9 cellular contexts compared by ENCODE assay signal in genomic region chr14:103630364-103631108, GRCh38. TPM values are rescaled to one million over a fixed set of nuclear protein-coding genes. Genes with fewer than 3 reads are reported as not detected.
DNase-seq lines count a peak whose midpoint lies in the region; ATAC-seq and TF ChIP-seq lines count a peak whose summit lies in the region.
"Had no signal": no experiment of that assay in that cellular context is flagged by ENCODE, and none has a peak within 500 bp of the region (broad histone marks: within the 10 kb centered on the region; RNA-seq: fewer than 3 reads in every experiment).

No MANE protein-coding gene starts in this region.

- peaks cover 8% of the 10 kb centered on the region for H3K36me3 Mint-ChIP-seq in stimulated activated naive CD8-positive, alpha-beta T cell treated with anti-CD3 and anti-CD28 coated beads, Interleukin-15, Interleukin-2, amounts not matched to agents 100 ng/mL and 50 ng/mL, for 24 hours (ENCODE audit: low read depth)

- H3K4me3 Mint-ChIP-seq in stimulated activated naive CD8-positive, alpha-beta T cell treated with anti-CD3 and anti-CD28 coated beads, Interleukin-15, Interleukin-2, amounts not matched to agents 100 ng/mL and 50 ng/mL, for 24 hours = peak overlapping the region; percentile 90

- no peaks in the 10 kb centered on the region for H3K27me3 Mint-ChIP-seq in stimulated activated naive CD8-positive, alpha-beta T cell treated with anti-CD3 and anti-CD28 coated beads, Interleukin-15, Interleukin-2, amounts not matched to agents 100 ng/mL and 50 ng/mL, for 24 hours

- no peak overlapping the region for H4K91ac ChIP-seq in mesenchymal stem cell (ENCODE audit: low read length)

- no peak overlapping the region for H4K8ac ChIP-seq in mesenchymal stem cell (ENCODE audit: low read length)

- no peak for ATAC-seq in stimulated activated naive CD8-positive, alpha-beta T cell treated with anti-CD3 and anti-CD28 coated beads, Interleukin-15, Interleukin-2, amounts not matched to agents 100 U/mL and 50 U/mL, for 24 hours
- ATAC-seq in HG03439 (IDR thresholded peaks at IDR 0.05; ENCODE audit: unreplicated experiment) (no peak), GM21619 (IDR thresholded peaks at IDR 0.05; ENCODE audit: unreplicated experiment) (no peak), GM18867 (IDR thresholded peaks at IDR 0.05; ENCODE audit: unreplicated experiment) (no peak)

- H2BK12ac ChIP-seq in mesenchymal stem cell (ENCODE audit: low read length in 2 of 2) = no peak overlapping the region

- whole genome bisulfite sequencing in mesenchymal stem cell = 43% methylated on average over 3 of the region's 5 CpGs

- H3K27me3 ChIP-seq in mesenchymal stem cell (ENCODE audit: control insufficient read depth in 1 of 2, insufficient read depth in 1 of 2, low read length in 2 of 2) (no peaks in the 10 kb centered on the region), vagina (no peaks in the 10 kb centered on the region)

- peak overlapping the region; percentile 12 for H2BK5ac ChIP-seq in mesenchymal stem cell (ENCODE audit: low read depth, low read length, poor library complexity, severe bottlenecking)

- H3K27ac ChIP-seq in mesenchymal stem cell (ENCODE audit: low read length, poor library complexity, severe bottlenecking) (peak overlapping the region; percentile 0), vagina (peak overlapping the region; percentile 99)

- H3K4me3 ChIP-seq in astrocyte of the spinal cord (ENCODE audit: low read depth, low read length) (peak overlapping the region; percentile 87), mesenchymal stem cell (ENCODE audit: insufficient read depth in 1 of 2, low read depth in 1 of 2, low read length in 2 of 2) (peak overlapping the region in 1 of 2 experiments; percentile 92), vagina (peak overlapping the region; percentile 96 to 97)

- H3K4ac ChIP-seq in mesenchymal stem cell (ENCODE audit: low read depth in 1 of 2, low read length in 2 of 2) = no peak overlapping the region

- no peak for DNase-seq in stimulated activated naive CD8-positive, alpha-beta T cell treated with anti-CD3 and anti-CD28 coated beads, Interleukin-15, Interleukin-2, amounts not matched to agents 100 U/mL and 50 U/mL, for 24 hours
- DNase-seq in astrocyte of the spinal cord (ENCODE audit: low read depth, low spot score) (peak; percentile 30), mesenchymal stem cell (peak; percentile 40), vagina (ENCODE audit: extremely low spot score in 2 of 2) (no peak)
- DNase-seq: NCI-H1694 treated with DMSO at 0.1 percent for 48 hours had no signal

- TF ChIP-seq POLR2A in vagina (IDR thresholded peaks at IDR 0.05) = no peak

- H3K14ac ChIP-seq in mesenchymal stem cell (ENCODE audit: low read length in 2 of 2) = no peak overlapping the region

- H3K4me1 Mint-ChIP-seq in stimulated activated naive CD8-positive, alpha-beta T cell treated with anti-CD3 and anti-CD28 coated beads, Interleukin-15, Interleukin-2, amounts not matched to agents 100 ng/mL and 50 ng/mL, for 24 hours (ENCODE audit: low read depth) = peaks cover 49% of the 10 kb centered on the region

- no peak overlapping the region for H3K18ac ChIP-seq in mesenchymal stem cell (ENCODE audit: low read depth in 1 of 2, low read length in 2 of 2)

- H2BK15ac ChIP-seq in mesenchymal stem cell (ENCODE audit: low read depth, poor library complexity, severe bottlenecking) = no peak overlapping the region

- H2BK120ac ChIP-seq in mesenchymal stem cell (ENCODE audit: low read depth, low read length) = no peak overlapping the region

- peak overlapping the region; percentile 4 for H3K4me2 ChIP-seq in mesenchymal stem cell (ENCODE audit: low read length, poor library complexity, severe bottlenecking)

- intact Hi-C loops in vagina (cut with DNase I) = no loop called here

- TF ChIP-seq CTCF in astrocyte of the spinal cord (IDR thresholded peaks at IDR 0.05; ENCODE audit: low read depth, low read length) = no peak
- TF ChIP-seq CTCF in vagina (IDR thresholded peaks at IDR 0.05) = no peak

- H3K9me3 ChIP-seq in mesenchymal stem cell (ENCODE audit: control insufficient read depth, low read length) (no peaks in the 10 kb centered on the region), vagina (no peaks in the 10 kb centered on the region)

- no peaks in the 10 kb centered on the region for H3K9me3 Mint-ChIP-seq in stimulated activated naive CD8-positive, alpha-beta T cell treated with anti-CD3 and anti-CD28 coated beads, Interleukin-15, Interleukin-2, amounts not matched to agents 100 ng/mL and 50 ng/mL, for 24 hours

- H2AK5ac ChIP-seq in mesenchymal stem cell (ENCODE audit: low read length, severe bottlenecking) = no peak overlapping the region

- peak overlapping the region; percentile 98 for H3K9ac ChIP-seq in mesenchymal stem cell (ENCODE audit: low read length)

- H2AFZ ChIP-seq in mesenchymal stem cell (ENCODE audit: low read depth, low read length) = no peak overlapping the region

- H3K4me1 ChIP-seq in mesenchymal stem cell (ENCODE audit: control insufficient read depth, insufficient read depth, low read depth, low read length) (peaks cover 20% of the 10 kb centered on the region), vagina (peaks cover 73% of the 10 kb centered on the region)

- H3K23ac ChIP-seq in mesenchymal stem cell (ENCODE audit: low read length in 2 of 2) = no peak overlapping the region

- in situ Hi-C loops in astrocyte of the spinal cord (cut with HindIII; ENCODE audit: low sequenced_read_pairs) = no loop called here

- H3K79me1 ChIP-seq in mesenchymal stem cell (replicated peaks; ENCODE audit: low read length, poor library complexity, severe bottlenecking) = no peaks in the 10 kb centered on the region

- no peak overlapping the region for H3K27ac Mint-ChIP-seq in stimulated activated naive CD8-positive, alpha-beta T cell treated with anti-CD3 and anti-CD28 coated beads, Interleukin-15, Interleukin-2, amounts not matched to agents 100 ng/mL and 50 ng/mL, for 24 hours

- H3K36me3 ChIP-seq in mesenchymal stem cell (ENCODE audit: control insufficient read depth in 1 of 2, insufficient read depth in 2 of 2, low read depth in 1 of 2, low read length in 2 of 2) (peaks cover 14 to 16% of the 10 kb centered on the region in 2 experiments), vagina (no peaks in the 10 kb centered on the region)

RNA-seq across cellular contexts. Expression of gene KLC1, which starts 1.5 kb away (rescaled TPM):
- polyA plus RNA-seq in mesenchymal stem cell (2013, experiment 1 of 2) = 83.2 TPM
- 80.5 TPM for polyA plus RNA-seq in mesenchymal stem cell (2013, experiment 2 of 2)
- total RNA-seq in vagina = 322 TPM

Comparison
In these comparisons a context has a peak if more than half of its experiments do, and no peak if none do; other contexts are left out.
1. DNase-seq: peak in astrocyte of the spinal cord (single experiment) and mesenchymal stem cell (single experiment); none in stimulated activated naive CD8-positive, alpha-beta T cell treated with anti-CD3 and anti-CD28 coated beads, Interleukin-15, Interleukin-2, amounts not matched to agents 100 U/mL and 50 U/mL, for 24 hours (single experiment) and vagina (0 of 2).